ENCODE assay signal across 18 cellular contexts in genomic region chr22:31853736-31854500, GRCh38.
"Had no signal": no experiment of that assay in that cellular context is flagged by ENCODE, and none has a peak within 500 bp of the region (broad histone marks: within the 10 kb centered on the region; RNA-seq: fewer than 3 reads in every experiment).

No MANE protein-coding gene starts in this region.

- H3K36me3 ChIP-seq: uterus had no signal

- ATAC-seq: activated CD4-positive, CD25-positive, alpha-beta regulatory T cell treated with anti-CD3 and anti-CD28 coated beads, Interleukin-2, amount 50 U/mL, for 24 hours; activated CD8-positive, alpha-beta T cell treated with anti-CD3 and anti-CD28 coated beads, Interleukin-2, amount 10 ng/mL, durations not matched to agents 7 days and 5 days; activated T-cell treated with anti-CD3 and anti-CD28 coated beads, Interleukin-2, amount 50 U/mL, for 4 hours; effector memory CD8-positive, alpha-beta T cell; left lobe of liver; stimulated activated naive B cell treated with anti-CD40 and anti-IgM and Interleukin-4, amounts not matched to agents 10 μg/mL and 1 μg/mL and 100 μg/mL, for 72 hours had no signal

- H3K4me1 ChIP-seq: tibial nerve, uterus had no signal

- H3K9me3 ChIP-seq: tibial nerve, uterus had no signal

- H3K27ac Mint-ChIP-seq: activated CD4-positive, alpha-beta T cell treated with anti-CD3 and anti-CD28 coated beads, Interleukin-2, amount 10 ng/mL, durations not matched to agents 7 days and 5 days; activated CD8-positive, alpha-beta T cell treated with anti-CD3 and anti-CD28 coated beads, Interleukin-2, amount 10 ng/mL, durations not matched to agents 7 days and 5 days; stimulated activated naive B cell treated with anti-CD40 and anti-IgM and Interleukin-4, amounts not matched to agents 10 μg/mL and 1 μg/mL and 100 μg/mL, for 72 hours had no signal

- H3K4me3 Mint-ChIP-seq: activated CD4-positive, alpha-beta T cell treated with anti-CD3 and anti-CD28 coated beads, Interleukin-2, amount 10 ng/mL, durations not matched to agents 7 days and 5 days; activated CD8-positive, alpha-beta T cell treated with anti-CD3 and anti-CD28 coated beads, Interleukin-2, amount 10 ng/mL, durations not matched to agents 7 days and 5 days; activated T-cell treated with anti-CD3 and anti-CD28 coated beads, Interleukin-2, amount 50 U/mL, for 4 hours; effector memory CD8-positive, alpha-beta T cell; nephron progenitor cell; stimulated activated naive B cell treated with anti-CD40 and anti-IgM and Interleukin-4, amounts not matched to agents 10 μg/mL and 1 μg/mL and 100 μg/mL, for 72 hours had no signal

- H3K4me3 ChIP-seq: lung, tibial nerve, uterus had no signal

- H3K27ac ChIP-seq: tibial nerve, uterus had no signal

- DNase-seq: activated CD4-positive, alpha-beta T cell treated with anti-CD3 and anti-CD28 coated beads, Interleukin-2, amount 10 ng/mL, durations not matched to agents 7 days and 5 days; activated CD8-positive, alpha-beta T cell treated with anti-CD3 and anti-CD28 coated beads, Interleukin-2, amount 10 ng/mL, durations not matched to agents 7 days and 5 days; activated effector memory CD4-positive, alpha-beta T cell treated with Interleukin-2 at 50 U/mL for 16 hours; activated naive CD4-positive, alpha-beta T cell treated with anti-CD3 and anti-CD28 coated beads, Interleukin-2, amount 50 U/mL, for 16 hours; activated T-cell treated with anti-CD3 and anti-CD28 coated beads, Interleukin-2, amount 50 U/mL, for 4 hours; dermis blood vessel endothelial cell; effector memory CD8-positive, alpha-beta T cell; foreskin melanocyte; islet precursor cell; nephron progenitor cell; retina; stimulated activated naive B cell treated with anti-CD40 and anti-IgM and Interleukin-4, amounts not matched to agents 10 μg/mL and 1 μg/mL and 100 μg/mL, for 72 hours; SW 1271; uterus had no signal

- H3K9me3 Mint-ChIP-seq: activated CD4-positive, alpha-beta T cell treated with anti-CD3 and anti-CD28 coated beads, Interleukin-2, amount 10 ng/mL, durations not matched to agents 7 days and 5 days; activated T-cell treated with anti-CD3 and anti-CD28 coated beads, Interleukin-2, amount 50 U/mL, for 4 hours; effector memory CD8-positive, alpha-beta T cell; nephron progenitor cell; stimulated activated naive B cell treated with anti-CD40 and anti-IgM and Interleukin-4, amounts not matched to agents 10 μg/mL and 1 μg/mL and 100 μg/mL, for 72 hours had no signal

- H3K27me3 Mint-ChIP-seq: activated CD4-positive, alpha-beta T cell treated with anti-CD3 and anti-CD28 coated beads, Interleukin-2, amount 10 ng/mL, durations not matched to agents 7 days and 5 days; effector memory CD8-positive, alpha-beta T cell; stimulated activated naive B cell treated with anti-CD40 and anti-IgM and Interleukin-4, amounts not matched to agents 10 μg/mL and 1 μg/mL and 100 μg/mL, for 72 hours had no signal

- H3K27me3 ChIP-seq: tibial nerve, uterus had no signal

- H3K4me1 Mint-ChIP-seq: activated CD4-positive, alpha-beta T cell treated with anti-CD3 and anti-CD28 coated beads, Interleukin-2, amount 10 ng/mL, durations not matched to agents 7 days and 5 days had no signal
